ENCODE assay signal across 17 cellular contexts in genomic region chr10:3699896-3700295, GRCh38.
"Had no signal": no experiment of that assay in that cellular context is flagged by ENCODE, and none has a peak within 500 bp of the region (broad histone marks: within the 10 kb centered on the region; RNA-seq: fewer than 3 reads in every experiment).

No MANE protein-coding gene starts in this region.

- ATAC-seq: gastroesophageal sphincter; lower lobe of right lung; stimulated activated naive B cell treated with anti-CD40 and anti-IgM and Interleukin-4, amounts not matched to agents 10 μg/mL and 1 μg/mL and 100 μg/mL, for 72 hours had no signal

- H3K4me1 Mint-ChIP-seq: activated CD4-positive, alpha-beta T cell treated with anti-CD3 and anti-CD28 coated beads, Interleukin-2, amount 10 ng/mL, durations not matched to agents 24 days and 14 days; central memory CD8-positive, alpha-beta T cell had no signal

- H3K27me3 Mint-ChIP-seq: stimulated activated naive B cell treated with anti-CD40 and anti-IgM and Interleukin-4, amounts not matched to agents 10 μg/mL and 1 μg/mL and 100 μg/mL, for 72 hours had no signal

- H3K9me3 ChIP-seq: gastroesophageal sphincter, lower lobe of right lung, neutrophil had no signal

- H3K9me3 Mint-ChIP-seq: activated naive CD8-positive, alpha-beta T cell treated with anti-CD3 and anti-CD28 coated beads for 36 hours; central memory CD8-positive, alpha-beta T cell; stimulated activated naive B cell treated with anti-CD40 and anti-IgM and Interleukin-4, amounts not matched to agents 10 μg/mL and 1 μg/mL and 100 μg/mL, for 72 hours; T-helper 2 cell treated with Interferon-gamma antibody and Interleukin-4, amounts not matched to agents 5 μg/mL and 100 μg/mL, for 36 hours had no signal

- H3K27ac ChIP-seq: brain microvascular endothelial cell, coronary artery, gastroesophageal sphincter, lower lobe of right lung, neutrophil had no signal

- DNase-seq: activated CD4-positive, alpha-beta T cell treated with anti-CD3 and anti-CD28 coated beads, Interleukin-2, amount 10 ng/mL, durations not matched to agents 24 days and 14 days; activated CD4-positive, CD25-positive, alpha-beta regulatory T cell; activated CD8-positive, alpha-beta memory T cell treated with anti-CD3 and anti-CD28 coated beads for 24 hours; activated naive CD8-positive, alpha-beta T cell treated with anti-CD3 and anti-CD28 coated beads for 36 hours; amygdala; brain microvascular endothelial cell; lower lobe of right lung; midbrain; retina; stimulated activated naive B cell treated with anti-CD40 and anti-IgM and Interleukin-4, amounts not matched to agents 10 μg/mL and 1 μg/mL and 100 μg/mL, for 72 hours; trophoblast cell had no signal

- H3K4me3 ChIP-seq: coronary artery, gastroesophageal sphincter, lower lobe of right lung had no signal

- H3K27me3 ChIP-seq: brain microvascular endothelial cell, gastroesophageal sphincter, neutrophil had no signal

- H3K4me3 Mint-ChIP-seq: activated CD4-positive, alpha-beta T cell treated with anti-CD3 and anti-CD28 coated beads, Interleukin-2, amount 10 ng/mL, durations not matched to agents 24 days and 14 days; activated naive CD8-positive, alpha-beta T cell treated with anti-CD3 and anti-CD28 coated beads for 36 hours; activated T-helper 1 cell treated with anti-CD3 and anti-CD28 coated beads, Interleukin-12 subunit alpha, Interleukin-12 subunit beta, Interleukin-2, Interleukin-4 antibody, amounts not matched to agents 30 ng/mL and 10 ng/mL and 1 ng/mL, durations not matched to agents 14 hours and 24 hours and 36 hours; central memory CD8-positive, alpha-beta T cell; stimulated activated naive B cell treated with anti-CD40 and anti-IgM and Interleukin-4, amounts not matched to agents 10 μg/mL and 1 μg/mL and 100 μg/mL, for 72 hours; T-helper 2 cell treated with Interferon-gamma antibody and Interleukin-4, amounts not matched to agents 5 μg/mL and 100 μg/mL, for 36 hours had no signal

- H3K36me3 Mint-ChIP-seq: activated naive CD8-positive, alpha-beta T cell treated with anti-CD3 and anti-CD28 coated beads for 36 hours; stimulated activated naive B cell treated with anti-CD40 and anti-IgM and Interleukin-4, amounts not matched to agents 10 μg/mL and 1 μg/mL and 100 μg/mL, for 72 hours had no signal

- H3K27ac Mint-ChIP-seq: activated CD4-positive, alpha-beta T cell treated with anti-CD3 and anti-CD28 coated beads, Interleukin-2, amount 10 ng/mL, durations not matched to agents 24 days and 14 days; activated naive CD8-positive, alpha-beta T cell treated with anti-CD3 and anti-CD28 coated beads for 36 hours; activated T-helper 1 cell treated with anti-CD3 and anti-CD28 coated beads, Interleukin-12 subunit alpha, Interleukin-12 subunit beta, Interleukin-2, Interleukin-4 antibody, amounts not matched to agents 30 ng/mL and 10 ng/mL and 1 ng/mL, durations not matched to agents 14 hours and 24 hours and 36 hours; stimulated activated naive B cell treated with anti-CD40 and anti-IgM and Interleukin-4, amounts not matched to agents 10 μg/mL and 1 μg/mL and 100 μg/mL, for 72 hours; T-helper 2 cell treated with Interferon-gamma antibody and Interleukin-4, amounts not matched to agents 5 μg/mL and 100 μg/mL, for 36 hours had no signal

- H3K36me3 ChIP-seq: brain microvascular endothelial cell, gastroesophageal sphincter, lower lobe of right lung, neutrophil had no signal

- H3K4me1 ChIP-seq: gastroesophageal sphincter, lower lobe of right lung had no signal
